Comparison of ENCODE assay signal across 20 cellular contexts in genomic region chr4:78754872-78755271, GRCh38. TPM values are rescaled to one million over a fixed set of nuclear protein-coding genes. Genes with fewer than 3 reads are reported as not detected.
A peak's percentile ranks its signal among the peaks of the same experiment; 100 is the strongest.
DNase-seq lines count a peak whose midpoint lies in the region; ATAC-seq, FAIRE-seq and TF ChIP-seq lines count a peak whose summit lies in the region.
"Had no signal": no experiment of that assay in that cellular context is flagged by ENCODE, and none has a peak within 500 bp of the region (broad histone marks: within the 10 kb centered on the region; RNA-seq: fewer than 3 reads in every experiment).

No MANE protein-coding gene starts in this region.

- no peak for TF ChIP-seq POLR2A in GM12891 (IDR thresholded peaks at IDR 0.05; ENCODE audit: low read depth, low read length)

- H3K27ac ChIP-seq in RWPE2 (ENCODE audit: poor library complexity, severe bottlenecking) (no peak overlapping the region), upper lobe of right lung (no peak overlapping the region)
- H3K27ac ChIP-seq in CD8-positive, alpha-beta memory T cell (ENCODE audit: low read depth, low read length) = no peak overlapping the region
- H3K27ac ChIP-seq: A549, C4-2B, GM23248, HL-60 had no signal

- H3K4me3 ChIP-seq in RWPE2 (ENCODE audit: severe bottlenecking) (no peak overlapping the region), bronchial epithelial cell (ENCODE audit: low read depth, low read length) (no peak overlapping the region), upper lobe of right lung (no peak overlapping the region)
- H3K4me3 ChIP-seq in CD8-positive, alpha-beta memory T cell (ENCODE audit: low read length) = no peak overlapping the region
- H3K4me3 ChIP-seq: A549, GM12878, GM23248, HAP-1 had no signal

- H3K27ac Mint-ChIP-seq in CD8-positive, alpha-beta memory T cell = no peak overlapping the region
- H3K27ac Mint-ChIP-seq: CD4-positive, alpha-beta T cell had no signal

- H3K36me3 ChIP-seq in RWPE2 (ENCODE audit: low read depth) (no peaks in the 10 kb centered on the region), bronchial epithelial cell (ENCODE audit: control insufficient read depth, insufficient read depth, low read length) (no peaks in the 10 kb centered on the region), upper lobe of right lung (no peaks in the 10 kb centered on the region)
- no peaks in the 10 kb centered on the region for H3K36me3 ChIP-seq in CD8-positive, alpha-beta memory T cell (ENCODE audit: insufficient read depth, low read length)
- H3K36me3 ChIP-seq: HAP-1 had no signal

- ATAC-seq in RWPE2 (ENCODE audit: low read depth) = 0 out of 3 replicates have a peak, but pooled peaks have one; percentile 38
- no peak for ATAC-seq in upper lobe of right lung
- ATAC-seq: A549, GM12878 had no signal

- CTCF ChIA-PET in CD8-positive, alpha-beta memory T cell (lab: Charles Lee) = no interaction called here

- no peak for TF ChIP-seq CTCF in RWPE2 (IDR thresholded peaks at IDR 0.05; ENCODE audit: poor library complexity, severe bottlenecking)
- no peak for TF ChIP-seq CTCF in bronchial epithelial cell (IDR thresholded peaks at IDR 0.05; ENCODE audit: insufficient read depth, low read length, severe bottlenecking)
- TF ChIP-seq CTCF in upper lobe of right lung (IDR thresholded peaks at IDR 0.05) = no peak

- H3K9me3 ChIP-seq in RWPE2 (ENCODE audit: severe bottlenecking) = no peaks in the 10 kb centered on the region
- H3K9me3 ChIP-seq in CD8-positive, alpha-beta memory T cell (ENCODE audit: low read length) = no peaks in the 10 kb centered on the region
- no peaks in the 10 kb centered on the region for H3K9me3 ChIP-seq in upper lobe of right lung
- H3K9me3 ChIP-seq: A549, HAP-1 had no signal

- H3K9me3 Mint-ChIP-seq in CD8-positive, alpha-beta memory T cell = no peaks in the 10 kb centered on the region
- H3K9me3 Mint-ChIP-seq: CD4-positive, alpha-beta T cell had no signal

- no peaks in the 10 kb centered on the region for H3K4me1 ChIP-seq in RWPE2 (ENCODE audit: insufficient read depth, poor library complexity, severe bottlenecking)
- no peaks in the 10 kb centered on the region for H3K4me1 ChIP-seq in CD8-positive, alpha-beta memory T cell (ENCODE audit: insufficient read depth, low read length)
- H3K4me1 ChIP-seq in upper lobe of right lung = peaks cover 6% of the 10 kb centered on the region
- H3K4me1 ChIP-seq: A549, HAP-1 had no signal

- POLR2A ChIA-PET in CD8-positive, alpha-beta memory T cell (lab: Charles Lee) = no interaction called here

- no peaks in the 10 kb centered on the region for H3K36me3 Mint-ChIP-seq in CD8-positive, alpha-beta memory T cell

- no peak overlapping the region for H3K4me3 Mint-ChIP-seq in CD8-positive, alpha-beta memory T cell
- H3K4me3 Mint-ChIP-seq: CD4-positive, alpha-beta T cell had no signal

- H3K27me3 ChIP-seq in RWPE2 (ENCODE audit: insufficient read depth, poor library complexity, severe bottlenecking) = no peaks in the 10 kb centered on the region
- H3K27me3 ChIP-seq in bronchial epithelial cell (ENCODE audit: control insufficient read depth, insufficient read depth, low read length) = no peaks in the 10 kb centered on the region
- no peaks in the 10 kb centered on the region for H3K27me3 ChIP-seq in CD8-positive, alpha-beta memory T cell (ENCODE audit: insufficient read depth, low read length, poor library complexity, severe bottlenecking)
- no peaks in the 10 kb centered on the region for H3K27me3 ChIP-seq in upper lobe of right lung

- H3K4me1 Mint-ChIP-seq in CD8-positive, alpha-beta memory T cell = no peaks in the 10 kb centered on the region

- intact Hi-C loops in upper lobe of right lung (cut with DNase I) = no loop called here

- DNase-seq in GM12891 (ENCODE audit: insufficient read length, low spot score) (no peak), RWPE2 (ENCODE audit: low spot score) (no peak), bronchial epithelial cell (ENCODE audit: low read depth) (peak; percentile 78), kidney tubule cell (ENCODE audit: low spot score) (peak; percentile 19), upper lobe of right lung (no peak), pons (ENCODE audit: low spot score) (no peak)
- DNase-seq in CD8-positive, alpha-beta memory T cell = no peak
- DNase-seq: AML-193; Calu3; CD4-positive, alpha-beta T cell; DMS79 treated with DMSO at 0.1 percent for 48 hours; GM23248; IMR-90; KBM-7 had no signal

- FAIRE-seq in GM12891 (lab: Jason Lieb, UNC) = peak; percentile 13
- no peak for FAIRE-seq in bronchial epithelial cell (lab: Jason Lieb, UNC)
- FAIRE-seq: A549, GM12878, HTR-8/SVneo had no signal

- peaks cover 0 to 9% of the 10 kb centered on the region in 2 donors for H3K27me3 Mint-ChIP-seq in CD8-positive, alpha-beta memory T cell
- H3K27me3 Mint-ChIP-seq: CD4-positive, alpha-beta T cell had no signal

TF ChIP-seq in GM12891, 5 proteins besides CTCF, POLR2A, EP300 and RAD21:
- no peak for TF ChIP-seq PAX5 (IDR thresholded peaks at IDR 0.05; ENCODE audit: insufficient read depth, low read length, severe bottlenecking)
TF ChIP-seq in GM12891: peak in this region for 0.

RNA-seq across cellular contexts. Expression of gene BMP2K, which starts 21.3 kb away (rescaled TPM):
- polyA plus RNA-seq in GM12891 (2012; ENCODE audit: low read depth, missing spikeins) = 3.7 TPM
- total RNA-seq in bronchial epithelial cell = 41.3 and 43.1 TPM in 2 replicates
- total RNA-seq in CD8-positive, alpha-beta memory T cell = 10 to 100 TPM; 20.1 to 20.7 TPM
- polyA plus RNA-seq in CD8-positive, alpha-beta memory T cell = 1.6 TPM
- 45.6 TPM for total RNA-seq in upper lobe of right lung

Comparison
In these comparisons a context has a peak if more than half of its experiments do, and no peak if none do; other contexts are left out.
1. DNase-seq: peak in bronchial epithelial cell (single experiment) and kidney tubule cell (single experiment); none in GM12891 (single experiment), RWPE2 (single experiment), CD8-positive, alpha-beta memory T cell (0 of 5), upper lobe of right lung (single experiment) and pons (single experiment).